Comparison of ENCODE assay signal across 29 cellular contexts in the genomic region with DNA sequence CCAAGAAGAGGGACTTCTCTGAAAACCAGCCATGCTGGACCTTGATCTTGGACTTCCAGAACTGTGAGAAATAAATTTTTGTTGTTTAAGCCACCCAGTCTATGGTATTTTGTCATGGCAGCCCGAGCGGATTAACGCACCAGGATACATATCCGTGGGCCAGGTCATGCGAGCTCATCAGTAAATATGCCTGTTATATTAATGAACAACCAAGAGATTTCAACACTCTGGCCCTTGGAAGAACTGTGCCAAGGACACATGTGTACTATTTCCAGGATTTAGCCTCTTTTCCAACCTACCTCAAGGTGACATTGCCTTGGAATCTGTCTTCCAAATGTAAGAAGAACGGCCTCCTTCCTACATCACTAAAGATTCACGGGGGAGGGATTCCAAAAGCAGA.
"Had no signal": no experiment of that assay in that cellular context is flagged by ENCODE, and none has a peak within 500 bp of the region (broad histone marks: within the 10 kb centered on the region; RNA-seq: fewer than 3 reads in every experiment).

No MANE protein-coding gene starts in this region.

- DNase-seq: head of caudate nucleus; hypothalamus; immature natural killer cell; kidney; left ventricle myocardium superior; lower lobe of right lung; mammary epithelial cell; mesenchymal stem cell; naive B cell; natural killer cell; nephron progenitor cell; occipital lobe; retina; right cardiac atrium; sigmoid colon; small intestine; spleen; stimulated activated CD4-positive, alpha-beta T cell treated with anti-CD3 and anti-CD28 coated beads, Interleukin-4, amount 100 ng/mL, for 24 hours; stimulated activated naive CD4-positive, alpha-beta T cell; stimulated activated naive CD8-positive, alpha-beta T cell treated with anti-CD3 and anti-CD28 coated beads, Interleukin-15, amount 100 ng/mL, for 72 hours; substantia nigra; uterus had no signal

- H3K27ac ChIP-seq: lower lobe of right lung, neural progenitor cell, neutrophil, sigmoid colon, spleen, tibial nerve, uterus had no signal

- H3K36me3 ChIP-seq: lower lobe of right lung, neural progenitor cell, neutrophil, sigmoid colon, spleen, tibial nerve, uterus had no signal

- H3K9me3 Mint-ChIP-seq: immature natural killer cell; natural killer cell; stimulated activated effector memory CD8-positive, alpha-beta T cell treated with anti-CD3 and anti-CD28 coated beads, Interleukin-12 subunit alpha, Interleukin-12 subunit beta, amount 100 ng/mL, for 72 hours; stimulated activated naive CD8-positive, alpha-beta T cell treated with anti-CD3 and anti-CD28 coated beads, Interleukin-15, amount 100 ng/mL, for 72 hours; type B pancreatic cell had no signal

- H3K36me3 Mint-ChIP-seq: immature natural killer cell; naive B cell; natural killer cell; neural progenitor cell; stimulated activated effector memory CD8-positive, alpha-beta T cell treated with anti-CD3 and anti-CD28 coated beads, Interleukin-12 subunit alpha, Interleukin-12 subunit beta, amount 100 ng/mL, for 72 hours; type B pancreatic cell had no signal

- H3K9ac ChIP-seq: neural progenitor cell had no signal

- H3K4me3 Mint-ChIP-seq: immature natural killer cell; naive B cell; natural killer cell; nephron progenitor cell; neural progenitor cell; stimulated activated effector memory CD8-positive, alpha-beta T cell treated with anti-CD3 and anti-CD28 coated beads, Interleukin-12 subunit alpha, Interleukin-12 subunit beta, amount 100 ng/mL, for 72 hours; stimulated activated naive CD8-positive, alpha-beta T cell treated with anti-CD3 and anti-CD28 coated beads, Interleukin-15, amount 100 ng/mL, for 72 hours; type B pancreatic cell had no signal

- H3K9me3 ChIP-seq: lower lobe of right lung, neutrophil, sigmoid colon, spleen, uterus had no signal

- H2AFZ ChIP-seq: neural progenitor cell had no signal

- FAIRE-seq: islet of Langerhans, kidney, small intestine had no signal

- H3K4me3 ChIP-seq: lower lobe of right lung, neural progenitor cell, sigmoid colon, spleen, tibial nerve, uterus had no signal

- H3K4me1 ChIP-seq: lower lobe of right lung, uterus had no signal

- ATAC-seq: left ventricle myocardium superior; lower lobe of right lung; natural killer cell; right cardiac atrium; stimulated activated effector memory CD8-positive, alpha-beta T cell treated with anti-CD3 and anti-CD28 coated beads, Interleukin-12 subunit alpha, Interleukin-12 subunit beta, amount 100 ng/mL, for 72 hours; stimulated activated naive CD8-positive, alpha-beta T cell treated with anti-CD3 and anti-CD28 coated beads, Interleukin-15, amount 100 ng/mL, for 72 hours had no signal

- H3K27me3 ChIP-seq: neural progenitor cell, tibial nerve, uterus had no signal

- H3K4me1 Mint-ChIP-seq: immature natural killer cell; stimulated activated naive CD8-positive, alpha-beta T cell treated with anti-CD3 and anti-CD28 coated beads, Interleukin-15, amount 100 ng/mL, for 72 hours had no signal

- H3K4me2 ChIP-seq: neural progenitor cell had no signal

- H3K27ac Mint-ChIP-seq: immature natural killer cell; naive B cell; natural killer cell; nephron progenitor cell; neural progenitor cell; progenitor cell of endocrine pancreas; stimulated activated effector memory CD8-positive, alpha-beta T cell treated with anti-CD3 and anti-CD28 coated beads, Interleukin-12 subunit alpha, Interleukin-12 subunit beta, amount 100 ng/mL, for 72 hours; stimulated activated naive CD8-positive, alpha-beta T cell treated with anti-CD3 and anti-CD28 coated beads, Interleukin-15, amount 100 ng/mL, for 72 hours; type B pancreatic cell had no signal
